16 cellular contexts compared by ENCODE assay signal in genomic region chr1:31923905-31924304, GRCh38. TPM values are rescaled to one million over a fixed set of nuclear protein-coding genes. Genes with fewer than 3 reads are reported as not detected.
DNase-seq lines count a peak whose midpoint lies in the region; ATAC-seq and TF ChIP-seq lines count a peak whose summit lies in the region.
"Had no signal": no experiment of that assay in that cellular context is flagged by ENCODE, and none has a peak within 500 bp of the region (broad histone marks: within the 10 kb centered on the region; RNA-seq: fewer than 3 reads in every experiment).

No MANE protein-coding gene starts in this region.

- H3K4me1 ChIP-seq in stomach: peaks cover 58 to 88% (median 77%) of the 10 kb centered on the region in 4 donors

- H3K27me3 ChIP-seq in stomach: no peaks in the 10 kb centered on the region
- H3K27me3 ChIP-seq: colonic mucosa, SJCRH30, vagina had no signal

- peak overlapping the region; percentile 70 for H3K4me3 Mint-ChIP-seq in activated CD8-positive, alpha-beta memory T cell treated with anti-CD3 and anti-CD28 coated beads, Interleukin-2, amount 10 ng/mL, durations not matched to agents 7 days and 5 days
- H3K4me3 Mint-ChIP-seq in activated naive CD8-positive, alpha-beta T cell: peak overlapping the region; percentile 72
- peak overlapping the region; percentile 58 to 85 (median 78) for H3K4me3 Mint-ChIP-seq in immature natural killer cell

- H3K27ac Mint-ChIP-seq in activated CD8-positive, alpha-beta memory T cell treated with anti-CD3 and anti-CD28 coated beads, Interleukin-2, amount 10 ng/mL, durations not matched to agents 7 days and 5 days: peak overlapping the region; percentile 89
- peak overlapping the region; percentile 59 for H3K27ac Mint-ChIP-seq in activated naive CD8-positive, alpha-beta T cell
- peak overlapping the region in 5 of 6 donors; percentile 42 to 87 (median 79) for H3K27ac Mint-ChIP-seq in immature natural killer cell

- H3K36me3 Mint-ChIP-seq in activated CD8-positive, alpha-beta memory T cell treated with anti-CD3 and anti-CD28 coated beads, Interleukin-2, amount 10 ng/mL, durations not matched to agents 7 days and 5 days: peaks cover 50% of the 10 kb centered on the region
- H3K36me3 Mint-ChIP-seq in activated naive CD8-positive, alpha-beta T cell: peaks cover 21% of the 10 kb centered on the region
- H3K36me3 Mint-ChIP-seq in immature natural killer cell: peaks cover under 1 to 2% (median 1%) of the 10 kb centered on the region in 3 donors

- intact Hi-C loops in stomach (cut with DNase I; ENCODE audit: low total_unique reads): no loop called here

- no peaks in the 10 kb centered on the region for H3K9me3 Mint-ChIP-seq in activated CD8-positive, alpha-beta memory T cell treated with anti-CD3 and anti-CD28 coated beads, Interleukin-2, amount 10 ng/mL, durations not matched to agents 7 days and 5 days (ENCODE audit: low read depth)
- H3K9me3 Mint-ChIP-seq in activated naive CD8-positive, alpha-beta T cell (ENCODE audit: low read depth): no peaks in the 10 kb centered on the region
- H3K9me3 Mint-ChIP-seq in immature natural killer cell: no peaks in the 10 kb centered on the region

- POLR2A ChIA-PET in GM10248 (lab: Yijun Ruan, JAX): no interaction called here

- no peaks in the 10 kb centered on the region for H3K9me3 ChIP-seq in stomach
- H3K9me3 ChIP-seq: colonic mucosa, SJCRH30, vagina had no signal

- H3K36me3 ChIP-seq in stomach: peaks cover under 1 to 10% (median 3%) of the 10 kb centered on the region in 4 donors
- H3K36me3 ChIP-seq: colonic mucosa had no signal

- no peak for ATAC-seq in activated CD8-positive, alpha-beta memory T cell treated with anti-CD3 and anti-CD28 coated beads, Interleukin-2, amount 10 ng/mL, durations not matched to agents 7 days and 5 days
- no peak for ATAC-seq in HG03354 (IDR thresholded peaks at IDR 0.05; ENCODE audit: poor library complexity, severe bottlenecking, unreplicated experiment)
- no peak for ATAC-seq in GM21619 (IDR thresholded peaks at IDR 0.05; ENCODE audit: unreplicated experiment)

- CTCF ChIA-PET in activated CD8-positive, alpha-beta memory T cell treated with anti-CD3 and anti-CD28 coated beads, Interleukin-2, amount 10 ng/mL, durations not matched to agents 7 days and 5 days (lab: Charles Lee): interaction anchor here (0.9 to 6.2 kb wide), 13 partner anchors 10 to 177 kb away, joined by 3 to 56 read pairs (median 5); partner anchors contain the start of gene PTP4A2
- CTCF ChIA-PET in GM10248 (lab: Yijun Ruan, JAX): interaction anchor here (1.0 to 6.7 kb wide), 4 partner anchors 9 to 38 kb away, joined by 3 to 30 read pairs (median 7); partner anchors contain the start of gene PTP4A2

- no peak for TF ChIP-seq POLR2A in stomach (IDR thresholded peaks at IDR 0.05)

- TF ChIP-seq EP300 in stomach (IDR thresholded peaks at IDR 0.05): no peak

- whole genome bisulfite sequencing in stomach, 5 donors: 29 to 49% (median 36%) methylated on average over 2 of the region's 2 CpGs

- peak overlapping the region in 4 of 5 donors; percentile 29 to 99 (median 32) for H3K27ac ChIP-seq in stomach
- H3K27ac ChIP-seq: colonic mucosa, SJCRH30, vagina had no signal

- no peaks in the 10 kb centered on the region for H3K27me3 Mint-ChIP-seq in activated CD8-positive, alpha-beta memory T cell treated with anti-CD3 and anti-CD28 coated beads, Interleukin-2, amount 10 ng/mL, durations not matched to agents 7 days and 5 days
- no peaks in the 10 kb centered on the region for H3K27me3 Mint-ChIP-seq in activated naive CD8-positive, alpha-beta T cell
- H3K27me3 Mint-ChIP-seq in immature natural killer cell (ENCODE audit: low read depth in 3 of 3): peaks cover 2 to 6% (median 2%) of the 10 kb centered on the region in 3 donors

- H3K4me1 Mint-ChIP-seq in activated CD8-positive, alpha-beta memory T cell treated with anti-CD3 and anti-CD28 coated beads, Interleukin-2, amount 10 ng/mL, durations not matched to agents 7 days and 5 days: peaks cover 71% of the 10 kb centered on the region
- peaks cover 78% of the 10 kb centered on the region for H3K4me1 Mint-ChIP-seq in activated naive CD8-positive, alpha-beta T cell (ENCODE audit: low read depth)
- peaks cover 86 to 87% of the 10 kb centered on the region in 2 donors for H3K4me1 Mint-ChIP-seq in immature natural killer cell

- DNase-seq in activated CD8-positive, alpha-beta memory T cell treated with anti-CD3 and anti-CD28 coated beads, Interleukin-2, amount 10 ng/mL, durations not matched to agents 7 days and 5 days: no peak
- no peak for DNase-seq in activated CD8-positive, alpha-beta memory T cell treated with anti-CD3 and anti-CD28 coated beads, Interleukin-2, amount 50 U/mL, for 48 hours
- DNase-seq in immature natural killer cell: no peak
- no peak for DNase-seq in stomach
- DNase-seq in GM10248 (ENCODE audit: extremely low spot score): no peak
- DNase-seq: activated CD4-positive, alpha-beta T cell treated with anti-CD3 and anti-CD28 coated beads, Interleukin-2, amount 50 U/mL, for 4 hours; colonic mucosa; foreskin fibroblast; left cardiac atrium; NCI-H524; posterior cingulate gyrus had no signal

- TF ChIP-seq CTCF in stomach (IDR thresholded peaks at IDR 0.05) (no peak), GM10248 (IDR thresholded peaks at IDR 0.05; ENCODE audit: control extremely low read depth, extremely low read depth, low read depth, missing control alignments) (no peak)

- no peak overlapping the region for H3K4me3 ChIP-seq in stomach
- H3K4me3 ChIP-seq: colonic mucosa, SJCRH30, vagina had no signal

RNA-seq across cellular contexts. Expression of gene PTP4A2, which starts 14.3 kb away (rescaled TPM):
- total RNA-seq in activated CD8-positive, alpha-beta memory T cell treated with anti-CD3 and anti-CD28 coated beads, Interleukin-2, amount 10 ng/mL, durations not matched to agents 7 days and 5 days: 100 to 1,000 TPM; 401 to 507 TPM
- polyA plus RNA-seq in immature natural killer cell (100 to 1,000 TPM; 300 to 552 (median 460) TPM), stomach (100 to 1,000 TPM in 2 of 3 donors, 10 to 100 TPM in 1; 78.6 to 182 (median 153) TPM)
- total RNA-seq in stomach: 100 to 1,000 TPM in 3 of 5 donors, 10 to 100 TPM in 2; 81.7 to 330 (median 218) TPM
